16 cellular contexts compared by ENCODE assay signal in the genomic region with DNA sequence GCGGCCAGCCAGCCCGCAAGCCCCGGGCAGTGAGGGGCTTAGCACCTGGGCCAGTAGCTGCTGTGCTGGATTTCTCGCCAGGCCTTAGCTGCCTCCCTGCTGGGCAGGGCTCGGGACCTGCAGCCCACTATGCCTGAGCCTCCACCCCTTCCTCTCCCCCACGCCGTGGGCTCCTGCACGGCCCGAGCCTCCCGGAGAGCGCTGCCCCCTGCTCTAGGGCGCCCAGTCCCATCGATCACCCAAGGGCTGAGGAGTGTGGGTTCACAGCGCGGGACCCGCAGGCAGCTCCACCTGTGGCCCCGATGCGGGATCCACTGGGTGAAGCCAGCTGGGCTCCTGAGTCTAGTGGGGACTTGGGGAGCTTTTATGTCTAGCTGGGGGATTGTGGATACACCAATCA. TPM values are rescaled to one million over a fixed set of nuclear protein-coding genes. Genes with fewer than 3 reads are reported as not detected.
DNase-seq lines count a peak whose midpoint lies in the region; ATAC-seq and TF ChIP-seq lines count a peak whose summit lies in the region.
"Had no signal": no experiment of that assay in that cellular context is flagged by ENCODE, and none has a peak within 500 bp of the region (broad histone marks: within the 10 kb centered on the region; RNA-seq: fewer than 3 reads in every experiment).

No MANE protein-coding gene starts in this region.

- no peak overlapping the region for H3K23ac ChIP-seq in neuronal stem cell (ENCODE audit: low read depth, low read length, poor library complexity)

- in situ Hi-C loops in brain microvascular endothelial cell (cut with HindIII; ENCODE audit: low pct_ligation_motif_present, low sequenced_read_pairs), result no loop called here

- peak overlapping the region; percentile 83 for H3K18ac ChIP-seq in neuronal stem cell (ENCODE audit: low read length)

- no peak overlapping the region for H3K9ac ChIP-seq in SK-N-SH
- H3K9ac ChIP-seq in neuronal stem cell (ENCODE audit: low read depth, low read length, poor library complexity), result no peak overlapping the region

- H3K14ac ChIP-seq in neuronal stem cell (ENCODE audit: low read length), result no peak overlapping the region

- H2AK5ac ChIP-seq in neuronal stem cell (ENCODE audit: low read depth, low read length), result no peak overlapping the region

- H3K27ac ChIP-seq in SK-N-SH (ENCODE audit: low read depth in 2 of 2, low read length in 1 of 2) (peak overlapping the region; percentile 13 to 52; a peak in 2 of 4 replicates), neuronal stem cell (replicated peaks; ENCODE audit: low read length) (no peak overlapping the region), brain microvascular endothelial cell (no peak overlapping the region)
- H3K27ac ChIP-seq: 22Rv1, HL-60 had no signal

- H4K20me1 ChIP-seq in SK-N-SH (ENCODE audit: insufficient read depth), result no peaks in the 10 kb centered on the region

- whole genome bisulfite sequencing in SK-N-SH (ENCODE audit: low lambda C conversion rate), result 44% methylated on average over 2 of the region's 18 CpGs
- WGBS in neuronal stem cell (ENCODE audit: extremely low coverage in 2 of 2, insufficient read length in 2 of 2, insufficient replicate concordance in 1 of 2), 2 donors, result no CpG with 5 or more reads among the region's 18 CpGs

- H3K4ac ChIP-seq in neuronal stem cell (ENCODE audit: low read length), result no peak overlapping the region

- peaks cover 40% of the 10 kb centered on the region for H3F3A ChIP-seq in SK-N-SH (replicated peaks; ENCODE audit: insufficient read depth)

- H3K27me3 Mint-ChIP-seq in chondrocyte (ENCODE audit: low read depth) (no peaks in the 10 kb centered on the region), type B pancreatic cell (no peaks in the 10 kb centered on the region)

- ATAC-seq in SK-N-SH treated with all-trans-retinoic acid at 6 μM for 48 hours, result no peak
- ATAC-seq in GM19328 (IDR thresholded peaks at IDR 0.05; ENCODE audit: unreplicated experiment), result no peak
- ATAC-seq: CD8-positive, alpha-beta T cell had no signal

- no peak overlapping the region for H4K8ac ChIP-seq in neuronal stem cell (ENCODE audit: low read depth, low read length)

- H3K4me1 Mint-ChIP-seq in chondrocyte (ENCODE audit: low read depth) (peaks cover 18% of the 10 kb centered on the region), type B pancreatic cell (ENCODE audit: unreplicated experiment) (peaks cover 6% of the 10 kb centered on the region)

- CTCF ChIA-PET in SK-N-SH (lab: Yijun Ruan, JAX), result interaction anchor here (1.1 to 1.3 kb wide), 3 partner anchors 12 to 40 kb away, joined by 3 to 5 read pairs (median 3); no protein-coding TSS in a partner anchor

- TF ChIP-seq CTCF in SK-N-SH (IDR thresholded peaks at IDR 0.05), result no peak
- no peak for TF ChIP-seq CTCF in chondrocyte (IDR thresholded peaks at IDR 0.05)
- TF ChIP-seq CTCF in type B pancreatic cell (conservative IDR thresholded peaks at IDR 0.05), result no peak
- no peak for TF ChIP-seq CTCF in brain microvascular endothelial cell (IDR thresholded peaks at IDR 0.05; ENCODE audit: low read depth, low read length, missing control alignments)

- H2AFZ ChIP-seq in SK-N-SH (ENCODE audit: low read depth) (0 out of 2 replicates have a peak overlapping the region, but pooled peaks have one; percentile 29), neuronal stem cell (ENCODE audit: low read length) (peak overlapping the region; percentile 7)

- no peak overlapping the region for H2BK12ac ChIP-seq in neuronal stem cell (ENCODE audit: low read length)

- H2BK120ac ChIP-seq in neuronal stem cell (ENCODE audit: low read depth, low read length), result no peak overlapping the region

- peak overlapping the region; percentile 66 for H3K4me2 ChIP-seq in SK-N-SH
- no peak overlapping the region for H3K4me2 ChIP-seq in neuronal stem cell (ENCODE audit: insufficient read depth, low read length, poor library complexity, severe bottlenecking)

- POLR2A ChIA-PET in SK-N-SH (lab: Yijun Ruan, JAX), result no interaction called here

- DNase-seq in SK-N-SH (no peak), chondrocyte (ENCODE audit: low spot score) (no peak), neuronal stem cell (ENCODE audit: low spot score) (no peak), type B pancreatic cell (ENCODE audit: extremely low spot score, unreplicated experiment) (no peak), brain microvascular endothelial cell (no peak)
- DNase-seq: CD8-positive, alpha-beta T cell; COR-L47; DMS153; DMS79 treated with DMSO at 0.1 percent for 48 hours; EL; HFFc6 had no signal

- H3K4me1 ChIP-seq in SK-N-SH (ENCODE audit: control insufficient read depth in 1 of 2, insufficient read depth in 2 of 2, low read depth in 1 of 2, low read length in 1 of 2) (peaks cover 0 to 6% of the 10 kb centered on the region in 2 experiments; a peak in 1 of 4 replicates), neuronal stem cell (ENCODE audit: control insufficient read depth in 2 of 2, insufficient read depth in 1 of 2, low read depth in 1 of 2, low read length in 2 of 2) (peaks cover 0 to 1% of the 10 kb centered on the region in 2 donors)
- H3K4me1 ChIP-seq: HAP-1 had no signal

- no peak for TF ChIP-seq RAD21 in SK-N-SH (IDR thresholded peaks at IDR 0.05; ENCODE audit: low read length)

- H3K27me3 ChIP-seq in SK-N-SH (ENCODE audit: insufficient read depth) (no peaks in the 10 kb centered on the region), neuronal stem cell (ENCODE audit: control insufficient read depth in 3 of 3, insufficient read depth in 3 of 3, low read depth in 1 of 3, low read length in 3 of 3) (no peaks in the 10 kb centered on the region), brain microvascular endothelial cell (replicated peaks) (no peaks in the 10 kb centered on the region)

- peaks cover 9% of the 10 kb centered on the region for H3K79me1 ChIP-seq in neuronal stem cell (ENCODE audit: low read depth, low read length)

- TF ChIP-seq EP300 in SK-N-SH (IDR thresholded peaks at IDR 0.05; ENCODE audit: borderline replicate concordance in 1 of 2, low read depth in 1 of 2, low read length in 1 of 2), result no peak

- no peaks in the 10 kb centered on the region for H3K9me3 ChIP-seq in SK-N-SH
- H3K9me3 ChIP-seq in neuronal stem cell (replicated peaks in 1 of 2; ENCODE audit: control insufficient read depth in 2 of 2, insufficient read depth in 1 of 2, low read depth in 1 of 2, low read length in 2 of 2), result peaks cover 3 to 7% of the 10 kb centered on the region in 2 donors

- H3K4me3 ChIP-seq in SK-N-SH (ENCODE audit: low read depth in 2 of 2, low read length in 1 of 2), result peak overlapping the region; percentile 19; a peak in 1 of 4 replicates
- H3K4me3 ChIP-seq in neuronal stem cell (ENCODE audit: low read length in 2 of 2), result no peak overlapping the region
- H3K4me3 ChIP-seq in brain microvascular endothelial cell (ENCODE audit: low read depth, low read length), result no peak overlapping the region
- H3K4me3 ChIP-seq: HAP-1 had no signal

- H4K91ac ChIP-seq in neuronal stem cell (ENCODE audit: low read depth, low read length, poor library complexity), result no peak overlapping the region

- H3K4me3 Mint-ChIP-seq in chondrocyte (ENCODE audit: unreplicated experiment), result no peak overlapping the region
- no peak overlapping the region for H3K4me3 Mint-ChIP-seq in type B pancreatic cell
- H3K4me3 Mint-ChIP-seq: HFFc6 had no signal

- H3K36me3 ChIP-seq in SK-N-SH (replicated peaks in 1 of 2; ENCODE audit: control insufficient read depth in 1 of 2, insufficient read depth in 2 of 2, low read length in 1 of 2), result no peaks in the 10 kb centered on the region
- H3K36me3 ChIP-seq in neuronal stem cell (replicated peaks in 1 of 2; ENCODE audit: control insufficient read depth in 2 of 2, insufficient read depth in 2 of 2, low read length in 2 of 2), result peaks cover 3 to 4% of the 10 kb centered on the region in 2 donors
- no peaks in the 10 kb centered on the region for H3K36me3 ChIP-seq in brain microvascular endothelial cell (replicated peaks)
- H3K36me3 ChIP-seq: HAP-1 had no signal

- H3K9me3 Mint-ChIP-seq in chondrocyte (ENCODE audit: low read depth) (peaks cover 3% of the 10 kb centered on the region), type B pancreatic cell (peaks cover 6% of the 10 kb centered on the region)
- H3K9me3 Mint-ChIP-seq: CD8-positive, alpha-beta T cell; HFFc6 had no signal

- H3K36me3 Mint-ChIP-seq in chondrocyte (ENCODE audit: low read depth) (peaks cover 3% of the 10 kb centered on the region), type B pancreatic cell (peaks cover 3% of the 10 kb centered on the region)
- H3K36me3 Mint-ChIP-seq: CD8-positive, alpha-beta T cell had no signal

- no peaks in the 10 kb centered on the region for H3K79me2 ChIP-seq in SK-N-SH (ENCODE audit: insufficient read depth)

- H2BK15ac ChIP-seq in neuronal stem cell (ENCODE audit: low read length), result no peak overlapping the region

- no peaks in the 10 kb centered on the region for H3K9me2 ChIP-seq in SK-N-SH

- peak overlapping the region; percentile 85 for H3K27ac Mint-ChIP-seq in chondrocyte (ENCODE audit: unreplicated experiment)
- peak overlapping the region; percentile 61 for H3K27ac Mint-ChIP-seq in type B pancreatic cell
- H3K27ac Mint-ChIP-seq: CD8-positive, alpha-beta T cell had no signal

- H2BK5ac ChIP-seq in neuronal stem cell (ENCODE audit: low read length), result no peak overlapping the region

TF ChIP-seq in SK-N-SH, 30 proteins besides CTCF, POLR2A, EP300 and RAD21 (continues in another document):
- no peak for TF ChIP-seq TAF1 (IDR thresholded peaks at IDR 0.05; ENCODE audit: borderline replicate concordance, low read depth, low read length)
- TF ChIP-seq CHD2 (IDR thresholded peaks at IDR 0.05; ENCODE audit: low read length, partially characterized antibody), result no peak
- no peak for TF ChIP-seq RXRA (IDR thresholded peaks at IDR 0.05; ENCODE audit: borderline replicate concordance, low read depth)

TF ChIP-seq in SK-N-SH treated with all-trans-retinoic acid at 6 μM for 48 hours, 23 proteins besides CTCF, POLR2A, EP300 and RAD21 (continues in another document):
- TF ChIP-seq BACH2 (CRISPR knock-in tag; IDR thresholded peaks at IDR 0.05; ENCODE audit: borderline replicate concordance), result no peak
- TF ChIP-seq GLIS3 (CRISPR knock-in tag; IDR thresholded peaks at IDR 0.05), result no peak
- TF ChIP-seq ARNTL (CRISPR knock-in tag; IDR thresholded peaks at IDR 0.05; ENCODE audit: borderline replicate concordance, low read depth), result no peak
- TF ChIP-seq CSDC2 (CRISPR knock-in tag; IDR thresholded peaks at IDR 0.05), result no peak

RNA-seq across cellular contexts. Expression of a gene that starts 11.0 kb away (rescaled TPM):
- polyA plus RNA-seq in SK-N-SH (2012; rRNA removed), result 28.9 and 35.1 TPM in 2 replicates
- polyA plus RNA-seq in SK-N-SH (2012; cell fraction: cytosol; rRNA removed), result 12.4 and 23.5 TPM in 2 replicates
- 17.0 and 19.2 TPM in 2 replicates for polyA plus RNA-seq in SK-N-SH (2012; cell fraction: nucleus; rRNA removed)
- 103 to 127 TPM (median 108 TPM) in 3 replicates for total RNA-seq in chondrocyte
- polyA plus RNA-seq in neuronal stem cell (2013, experiment 1 of 2), result 181 TPM
- 177 TPM for polyA plus RNA-seq in neuronal stem cell (2013, experiment 2 of 2)
- 3.6 and 54.4 TPM in 2 replicates for total RNA-seq in type B pancreatic cell (ENCODE audit: low replicate concordance)
- total RNA-seq: CD8-positive, alpha-beta T cell had no signal

Comparison
In these comparisons a context has a peak if more than half of its experiments do, and no peak if none do; other contexts are left out.
1. H3K27ac ChIP-seq: peak in SK-N-SH (2 of 2); none in neuronal stem cell (single experiment) and brain microvascular endothelial cell (single experiment).
2. H3K4me3 ChIP-seq: peak in SK-N-SH (2 of 2); none in neuronal stem cell (0 of 2) and brain microvascular endothelial cell (single experiment).